18 cellular contexts compared by ENCODE assay signal in the genomic region with DNA sequence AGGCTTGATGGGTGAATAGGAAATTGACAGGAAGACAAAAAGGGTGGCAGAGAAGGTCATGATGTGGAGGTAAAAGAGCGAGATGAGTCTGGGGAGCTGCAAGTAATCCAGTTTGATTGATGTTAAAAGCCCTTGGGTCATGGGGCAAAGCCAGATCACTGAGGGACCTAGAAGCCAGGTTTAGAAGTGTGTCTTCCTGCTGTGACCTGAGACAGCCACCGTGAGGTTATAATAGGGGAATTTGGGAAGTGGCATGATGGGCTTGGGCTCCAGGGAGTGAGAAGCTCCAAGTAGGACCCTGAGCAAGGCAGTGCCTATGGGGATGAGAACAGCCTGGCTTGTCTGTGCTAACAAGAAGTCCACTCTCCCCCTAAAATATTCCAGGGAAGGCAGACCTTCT.
"Had no signal": no experiment of that assay in that cellular context is flagged by ENCODE, and none has a peak within 500 bp of the region (broad histone marks: within the 10 kb centered on the region; RNA-seq: fewer than 3 reads in every experiment).

No MANE protein-coding gene starts in this region.

- H3K27me3 ChIP-seq: gastrocnemius medialis, uterus had no signal

- DNase-seq: effector memory CD4-positive, alpha-beta T cell; gastrocnemius medialis; heart right ventricle; hypothalamus; islet precursor cell; mammary epithelial cell; naive thymus-derived CD4-positive, alpha-beta T cell; spleen; stimulated activated CD4-positive, alpha-beta T cell treated with anti-CD3 and anti-CD28 coated beads, Interleukin-15, amount 100 ng/mL, for 24 hours; stimulated activated CD4-positive, alpha-beta T cell treated with anti-CD3 and anti-CD28 coated beads, Interleukin-2, amount 100 ng/mL, for 24 hours; stimulated activated CD4-positive, alpha-beta T cell treated with anti-CD3 and anti-CD28 coated beads, Interleukin-4, amount 100 ng/mL, for 4 hours; stimulated activated naive CD4-positive, alpha-beta T cell treated with Interleukin-2 at 50 U/mL for 16 hours; trophoblast cell; uterus had no signal

- H3K4me3 ChIP-seq: gastrocnemius medialis, heart right ventricle, prostate gland, spleen, uterus had no signal

- H3K4me1 ChIP-seq: gastrocnemius medialis, parathyroid adenoma, prostate gland, uterus had no signal

- H3K27ac ChIP-seq: gastrocnemius medialis, heart right ventricle, parathyroid adenoma, prostate gland, uterus had no signal

- ATAC-seq: esophagus mucosa; gastrocnemius medialis; heart right ventricle; left lobe of liver; naive thymus-derived CD4-positive, alpha-beta T cell had no signal

- H3K36me3 ChIP-seq: gastrocnemius medialis, heart right ventricle, prostate gland, spleen, uterus had no signal

- H3K9me3 ChIP-seq: gastrocnemius medialis, prostate gland, uterus had no signal
